In genomic region chr2:196409376-196409775, GRCh38 we compare ENCODE assay signal across 19 cellular contexts.
DNase-seq lines count a peak whose midpoint lies in the region; ATAC-seq and TF ChIP-seq lines count a peak whose summit lies in the region.
"Had no signal": no experiment of that assay in that cellular context is flagged by ENCODE, and none has a peak within 500 bp of the region (broad histone marks: within the 10 kb centered on the region; RNA-seq: fewer than 3 reads in every experiment).

No MANE protein-coding gene starts in this region.

- 83 to 88% methylated on average over 3 of the region's 3 CpGs for WGBS in GM23248 (ENCODE audit: low coverage in 1 of 2, low lambda C conversion rate in 2 of 2, missing lambda C conversion rate in 2 of 2), 2 experiments
- WGBS in stomach, 5 donors, result 77 to 93% (median 87%) methylated on average over 3 of the region's 3 CpGs

- POLR2A ChIA-PET in WTC11 (lab: Charles Lee), result no interaction called here

- H3K36me3 Mint-ChIP-seq in activated T-cell treated with anti-CD3 and anti-CD28 coated beads, Interleukin-2, amount 50 U/mL, for 72 hours (ENCODE audit: insufficient read depth in 2 of 2), result no peaks in the 10 kb centered on the region
- no peaks in the 10 kb centered on the region for H3K36me3 Mint-ChIP-seq in activated T-cell treated with anti-CD3 and anti-CD28 coated beads, Interleukin-2, amount 50 U/mL, for 4 hours (ENCODE audit: insufficient read depth)
- H3K36me3 Mint-ChIP-seq in WTC11, result no peaks in the 10 kb centered on the region
- H3K36me3 Mint-ChIP-seq: CD14-positive monocyte, immature natural killer cell, memory B cell had no signal

- peaks cover 8% of the 10 kb centered on the region for H3K4me1 Mint-ChIP-seq in activated T-cell treated with anti-CD3 and anti-CD28 coated beads, Interleukin-2, amount 50 U/mL, for 72 hours (ENCODE audit: low read depth)
- H3K4me1 Mint-ChIP-seq in activated T-cell treated with anti-CD3 and anti-CD28 coated beads, Interleukin-2, amount 50 U/mL, for 4 hours (ENCODE audit: low read depth), result peaks cover 2% of the 10 kb centered on the region
- no peaks in the 10 kb centered on the region for H3K4me1 Mint-ChIP-seq in WTC11
- H3K4me1 Mint-ChIP-seq: CD14-positive monocyte, immature natural killer cell had no signal

- H3K79me2 ChIP-seq in GM23248 (ENCODE audit: insufficient read depth), result no peaks in the 10 kb centered on the region

- CTCF ChIA-PET in WTC11 (lab: Charles Lee), result no interaction called here

- H3K36me3 ChIP-seq in GM23248 (ENCODE audit: low read depth) (no peaks in the 10 kb centered on the region), stomach (no peaks in the 10 kb centered on the region)

- no peak overlapping the region for H3K4me2 ChIP-seq in GM23248 (ENCODE audit: unreplicated experiment)

- intact Hi-C loops in stomach (cut with DNase I; ENCODE audit: low total_unique reads), result no loop called here

- no peaks in the 10 kb centered on the region for H3K9me2 ChIP-seq in GM23248 (ENCODE audit: insufficient read depth)

- in situ Hi-C loops in GM23248 (cut with MboI), result no loop called here

- no peak overlapping the region for H2AFZ ChIP-seq in GM23248

- no peaks in the 10 kb centered on the region for H3K27me3 Mint-ChIP-seq in activated T-cell treated with anti-CD3 and anti-CD28 coated beads, Interleukin-2, amount 50 U/mL, for 72 hours (ENCODE audit: low read depth)
- H3K27me3 Mint-ChIP-seq in activated T-cell treated with anti-CD3 and anti-CD28 coated beads, Interleukin-2, amount 50 U/mL, for 4 hours (ENCODE audit: low read depth), result peaks cover 20% of the 10 kb centered on the region
- H3K27me3 Mint-ChIP-seq in WTC11 (ENCODE audit: low read depth), result no peaks in the 10 kb centered on the region

- no peak for TF ChIP-seq POLR2A in stomach (IDR thresholded peaks at IDR 0.05)

- no peak for TF ChIP-seq EP300 in stomach (IDR thresholded peaks at IDR 0.05)

- no peak overlapping the region for H3K27ac Mint-ChIP-seq in activated T-cell treated with anti-CD3 and anti-CD28 coated beads, Interleukin-2, amount 50 U/mL, for 72 hours
- no peak overlapping the region for H3K27ac Mint-ChIP-seq in WTC11
- H3K27ac Mint-ChIP-seq: activated CD4-positive, alpha-beta T cell treated with anti-CD3 and anti-CD28 coated beads, Interleukin-2, amount 10 ng/mL, durations not matched to agents 24 days and 14 days; activated T-helper 1 cell treated with anti-CD3 and anti-CD28 coated beads, Interleukin-12 subunit alpha, Interleukin-12 subunit beta, Interleukin-2, Interleukin-4 antibody, amounts not matched to agents 30 ng/mL and 10 ng/mL and 1 ng/mL, durations not matched to agents 14 hours and 24 hours and 36 hours; CD14-positive monocyte; immature natural killer cell; memory B cell had no signal

- H3K9me3 Mint-ChIP-seq in activated T-cell treated with anti-CD3 and anti-CD28 coated beads, Interleukin-2, amount 50 U/mL, for 72 hours, result no peaks in the 10 kb centered on the region
- H3K9me3 Mint-ChIP-seq in activated T-cell treated with anti-CD3 and anti-CD28 coated beads, Interleukin-2, amount 50 U/mL, for 4 hours, result no peaks in the 10 kb centered on the region
- H3K9me3 Mint-ChIP-seq in WTC11, result no peaks in the 10 kb centered on the region
- H3K9me3 Mint-ChIP-seq: activated CD4-positive, alpha-beta T cell treated with anti-CD3 and anti-CD28 coated beads, Interleukin-2, amount 10 ng/mL, durations not matched to agents 24 days and 14 days; activated T-helper 1 cell treated with anti-CD3 and anti-CD28 coated beads, Interleukin-12 subunit alpha, Interleukin-12 subunit beta, Interleukin-2, Interleukin-4 antibody, amounts not matched to agents 30 ng/mL and 10 ng/mL and 1 ng/mL, durations not matched to agents 14 hours and 24 hours and 36 hours; CD14-positive monocyte; immature natural killer cell; memory B cell; neural crest cell had no signal

- H3K4me1 ChIP-seq in GM23248 (ENCODE audit: insufficient read depth), result peaks cover 2% of the 10 kb centered on the region
- H3K4me1 ChIP-seq in stomach, result no peaks in the 10 kb centered on the region

- DNase-seq in activated T-cell treated with anti-CD3 and anti-CD28 coated beads, Interleukin-2, amount 50 U/mL, for 72 hours, result no peak
- no peak for DNase-seq in activated T-cell treated with anti-CD3 and anti-CD28 coated beads, Interleukin-2, amount 50 U/mL, for 4 hours
- DNase-seq in GM23248 (peak; percentile 30), stomach (no peak), C1 segment of cervical spinal cord (lab: John Stamatoyannopoulos, UW) (no peak), WTC11 (ENCODE audit: low spot score) (no peak)
- DNase-seq: activated CD4-positive, alpha-beta T cell treated with anti-CD3 and anti-CD28 coated beads, Interleukin-2, amount 10 ng/mL, durations not matched to agents 24 days and 14 days; amniotic stem cell; DMS79; immature natural killer cell; NCI-H1092 treated with DMSO at 0.1 percent for 48 hours; SHP77 treated with DMSO at 0.1 percent for 48 hours had no signal

- no peak overlapping the region for H3K27ac ChIP-seq in GM23248
- no peak overlapping the region for H3K27ac ChIP-seq in stomach

- H3K9me3 ChIP-seq in GM23248 (ENCODE audit: low read depth), result no peaks in the 10 kb centered on the region
- no peaks in the 10 kb centered on the region for H3K9me3 ChIP-seq in stomach

- H3F3A ChIP-seq in GM23248 (ENCODE audit: insufficient read depth), result peaks cover 7% of the 10 kb centered on the region

- H4K20me1 ChIP-seq in GM23248 (ENCODE audit: insufficient read depth), result no peaks in the 10 kb centered on the region

- no peak overlapping the region for H3K4me3 Mint-ChIP-seq in activated T-cell treated with anti-CD3 and anti-CD28 coated beads, Interleukin-2, amount 50 U/mL, for 72 hours
- H3K4me3 Mint-ChIP-seq in activated T-cell treated with anti-CD3 and anti-CD28 coated beads, Interleukin-2, amount 50 U/mL, for 4 hours, result no peak overlapping the region
- no peak overlapping the region for H3K4me3 Mint-ChIP-seq in WTC11
- H3K4me3 Mint-ChIP-seq: activated CD4-positive, alpha-beta T cell treated with anti-CD3 and anti-CD28 coated beads, Interleukin-2, amount 10 ng/mL, durations not matched to agents 24 days and 14 days; activated T-helper 1 cell treated with anti-CD3 and anti-CD28 coated beads, Interleukin-12 subunit alpha, Interleukin-12 subunit beta, Interleukin-2, Interleukin-4 antibody, amounts not matched to agents 30 ng/mL and 10 ng/mL and 1 ng/mL, durations not matched to agents 14 hours and 24 hours and 36 hours; CD14-positive monocyte; immature natural killer cell; memory B cell; neural crest cell had no signal

- H3K27me3 ChIP-seq in GM23248 (replicated peaks; ENCODE audit: insufficient read depth), result no peaks in the 10 kb centered on the region
- no peaks in the 10 kb centered on the region for H3K27me3 ChIP-seq in stomach

- no peak for TF ChIP-seq CTCF in stomach (IDR thresholded peaks at IDR 0.05)
- TF ChIP-seq CTCF in WTC11 (IDR thresholded peaks at IDR 0.05), result no peak

- H3K4me3 ChIP-seq in GM23248 (no peak overlapping the region), stomach (no peak overlapping the region)
- H3K4me3 ChIP-seq: K562 had no signal

- ATAC-seq in activated T-cell treated with anti-CD3 and anti-CD28 coated beads, Interleukin-2, amount 50 U/mL, for 72 hours (replicated peaks in 1 of 2), result peak; percentile 63 to 68
- ATAC-seq in activated T-cell treated with anti-CD3 and anti-CD28 coated beads, Interleukin-2, amount 50 U/mL, for 4 hours, result no peak
- peak; percentile 60 for ATAC-seq in HG03558 (IDR thresholded peaks at IDR 0.05; ENCODE audit: extremely low read depth, unreplicated experiment)
- ATAC-seq in GM18907 (IDR thresholded peaks at IDR 0.05; ENCODE audit: unreplicated experiment), result no peak
- no peak for ATAC-seq in WTC11
- ATAC-seq: K562 had no signal

- no peak overlapping the region for H3K9ac ChIP-seq in GM23248

TF ChIP-seq in WTC11, 78 proteins besides CTCF, POLR2A, EP300 and RAD21 (continues in another document):
- TF ChIP-seq, protein P1, sequence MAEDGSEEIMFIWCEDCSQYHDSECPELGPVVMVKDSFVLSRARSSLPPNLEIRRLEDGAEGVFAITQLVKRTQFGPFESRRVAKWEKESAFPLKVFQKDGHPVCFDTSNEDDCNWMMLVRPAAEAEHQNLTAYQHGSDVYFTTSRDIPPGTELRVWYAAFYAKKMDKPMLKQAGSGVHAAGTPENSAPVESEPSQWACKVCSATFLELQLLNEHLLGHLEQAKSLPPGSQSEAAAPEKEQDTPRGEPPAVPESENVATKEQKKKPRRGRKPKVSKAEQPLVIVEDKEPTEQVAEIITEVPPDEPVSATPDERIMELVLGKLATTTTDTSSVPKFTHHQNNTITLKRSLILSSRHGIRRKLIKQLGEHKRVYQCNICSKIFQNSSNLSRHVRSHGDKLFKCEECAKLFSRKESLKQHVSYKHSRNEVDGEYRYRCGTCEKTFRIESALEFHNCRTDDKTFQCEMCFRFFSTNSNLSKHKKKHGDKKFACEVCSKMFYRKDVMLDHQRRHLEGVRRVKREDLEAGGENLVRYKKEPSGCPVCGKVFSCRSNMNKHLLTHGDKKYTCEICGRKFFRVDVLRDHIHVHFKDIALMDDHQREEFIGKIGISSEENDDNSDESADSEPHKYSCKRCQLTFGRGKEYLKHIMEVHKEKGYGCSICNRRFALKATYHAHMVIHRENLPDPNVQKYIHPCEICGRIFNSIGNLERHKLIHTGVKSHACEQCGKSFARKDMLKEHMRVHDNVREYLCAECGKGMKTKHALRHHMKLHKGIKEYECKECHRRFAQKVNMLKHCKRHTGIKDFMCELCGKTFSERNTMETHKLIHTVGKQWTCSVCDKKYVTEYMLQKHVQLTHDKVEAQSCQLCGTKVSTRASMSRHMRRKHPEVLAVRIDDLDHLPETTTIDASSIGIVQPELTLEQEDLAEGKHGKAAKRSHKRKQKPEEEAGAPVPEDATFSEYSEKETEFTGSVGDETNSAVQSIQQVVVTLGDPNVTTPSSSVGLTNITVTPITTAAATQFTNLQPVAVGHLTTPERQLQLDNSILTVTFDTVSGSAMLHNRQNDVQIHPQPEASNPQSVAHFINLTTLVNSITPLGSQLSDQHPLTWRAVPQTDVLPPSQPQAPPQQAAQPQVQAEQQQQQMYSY (CRISPR knock-in tag; IDR thresholded peaks at IDR 0.05), result no peak
- no peak for TF ChIP-seq NR2C2 (CRISPR knock-in tag; IDR thresholded peaks at IDR 0.05)
- no peak for TF ChIP-seq GTF2I (CRISPR knock-in tag; conservative IDR thresholded peaks at IDR 0.05)
- TF ChIP-seq, protein P2, sequence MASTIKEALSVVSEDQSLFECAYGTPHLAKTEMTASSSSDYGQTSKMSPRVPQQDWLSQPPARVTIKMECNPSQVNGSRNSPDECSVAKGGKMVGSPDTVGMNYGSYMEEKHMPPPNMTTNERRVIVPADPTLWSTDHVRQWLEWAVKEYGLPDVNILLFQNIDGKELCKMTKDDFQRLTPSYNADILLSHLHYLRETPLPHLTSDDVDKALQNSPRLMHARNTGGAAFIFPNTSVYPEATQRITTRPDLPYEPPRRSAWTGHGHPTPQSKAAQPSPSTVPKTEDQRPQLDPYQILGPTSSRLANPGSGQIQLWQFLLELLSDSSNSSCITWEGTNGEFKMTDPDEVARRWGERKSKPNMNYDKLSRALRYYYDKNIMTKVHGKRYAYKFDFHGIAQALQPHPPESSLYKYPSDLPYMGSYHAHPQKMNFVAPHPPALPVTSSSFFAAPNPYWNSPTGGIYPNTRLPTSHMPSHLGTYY (CRISPR knock-in tag; IDR thresholded peaks at IDR 0.05), result no peak
- no peak for TF ChIP-seq JUN (CRISPR knock-in tag; IDR thresholded peaks at IDR 0.05)

Comparison
In these comparisons a context has a peak if more than half of its experiments do, and no peak if none do; other contexts are left out.
1. ATAC-seq: peak in activated T-cell treated with anti-CD3 and anti-CD28 coated beads, Interleukin-2, amount 50 U/mL, for 72 hours (2 of 2) and HG03558 (single experiment); none in activated T-cell treated with anti-CD3 and anti-CD28 coated beads, Interleukin-2, amount 50 U/mL, for 4 hours (0 of 2), GM18907 (single experiment) and WTC11 (single experiment).